ENCODE assay signal across 1 cellular context in genomic region chr16:18827890-18828289, GRCh38.
A peak's percentile ranks its signal among the peaks of the same experiment; 100 is the strongest.
TF ChIP-seq lines count a peak whose summit lies in the region.

No MANE protein-coding gene starts in this region.

TF ChIP-seq in K562, 482 proteins besides CTCF, POLR2A, EP300 and RAD21 (continued from another document):
- TF ChIP-seq, protein P1, sequence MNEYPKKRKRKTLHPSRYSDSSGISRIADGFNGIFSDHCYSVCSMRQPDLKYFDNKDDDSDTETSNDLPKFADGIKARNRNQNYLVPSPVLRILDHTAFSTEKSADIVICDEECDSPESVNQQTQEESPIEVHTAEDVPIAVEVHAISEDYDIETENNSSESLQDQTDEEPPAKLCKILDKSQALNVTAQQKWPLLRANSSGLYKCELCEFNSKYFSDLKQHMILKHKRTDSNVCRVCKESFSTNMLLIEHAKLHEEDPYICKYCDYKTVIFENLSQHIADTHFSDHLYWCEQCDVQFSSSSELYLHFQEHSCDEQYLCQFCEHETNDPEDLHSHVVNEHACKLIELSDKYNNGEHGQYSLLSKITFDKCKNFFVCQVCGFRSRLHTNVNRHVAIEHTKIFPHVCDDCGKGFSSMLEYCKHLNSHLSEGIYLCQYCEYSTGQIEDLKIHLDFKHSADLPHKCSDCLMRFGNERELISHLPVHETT (CRISPR knock-in tag; conservative IDR thresholded peaks at IDR 0.05 in 1 of 2, IDR thresholded peaks at IDR 0.05 in 1 of 2), result no peak
- TF ChIP-seq ZZZ3 (IDR thresholded peaks at IDR 0.05), result 0 out of 2 replicates have a peak, but pooled peaks have one; percentile 28
